Comparison of ENCODE assay signal across 11 cellular contexts in genomic region chr10:3625959-3626751, GRCh38.
A peak's percentile ranks its signal among the peaks of the same experiment; 100 is the strongest.
DNase-seq lines count a peak whose midpoint lies in the region; ATAC-seq and TF ChIP-seq lines count a peak whose summit lies in the region.
"Had no signal": no experiment of that assay in that cellular context is flagged by ENCODE, and none has a peak within 500 bp of the region (broad histone marks: within the 10 kb centered on the region; RNA-seq: fewer than 3 reads in every experiment).

No MANE protein-coding gene starts in this region.

- no peak overlapping the region for H3K27ac Mint-ChIP-seq in activated naive CD4-positive, alpha-beta T cell treated with anti-CD3 and anti-CD28 coated beads, Interleukin-2, amount 50 U/mL, for 72 hours
- H3K27ac Mint-ChIP-seq in GM23338 = no peak overlapping the region

- POLR2A ChIA-PET in HEK293 (lab: Yijun Ruan, JAX) = no interaction called here

- peaks cover 4 to 5% of the 10 kb centered on the region in 2 donors for H3K36me3 Mint-ChIP-seq in activated naive CD4-positive, alpha-beta T cell treated with anti-CD3 and anti-CD28 coated beads, Interleukin-2, amount 50 U/mL, for 72 hours
- H3K36me3 Mint-ChIP-seq in GM23338 (ENCODE audit: low read depth) = peaks cover 15% of the 10 kb centered on the region; the same call in 2 of the 3 replicates

- peaks cover 3 to 11% of the 10 kb centered on the region in 2 donors for H3K9me3 Mint-ChIP-seq in activated naive CD4-positive, alpha-beta T cell treated with anti-CD3 and anti-CD28 coated beads, Interleukin-2, amount 50 U/mL, for 72 hours
- peaks cover 23% of the 10 kb centered on the region for H3K9me3 Mint-ChIP-seq in GM23338

- H2AFZ ChIP-seq in KMS-11 (ENCODE audit: low read depth) (peak overlapping the region; percentile 52; the same call in 1 of the 2 replicates), GM23338 (no peak overlapping the region)

- no peak overlapping the region for H3K4me3 Mint-ChIP-seq in GM23338

- H4K20me1 ChIP-seq in KMS-11 (ENCODE audit: insufficient read depth) = no peaks in the 10 kb centered on the region; the same call in 1 of the 2 replicates
- no peaks in the 10 kb centered on the region for H4K20me1 ChIP-seq in GM23338 (replicated peaks; ENCODE audit: insufficient read depth)

- no peak for TF ChIP-seq CTCF in HEK293 (tag by site-specific recombination; IDR thresholded peaks at IDR 0.05)
- no peak for TF ChIP-seq CTCF in KMS-11 (conservative IDR thresholded peaks at IDR 0.05; ENCODE audit: low read depth, low read length)
- no peak for TF ChIP-seq CTCF in GM23338 (conservative IDR thresholded peaks at IDR 0.05; ENCODE audit: low read depth in 2 of 2)

- ATAC-seq in GM18519 (IDR thresholded peaks at IDR 0.05; ENCODE audit: low FRiP score, unreplicated experiment) = peak; percentile 66
- ATAC-seq in activated naive CD4-positive, alpha-beta T cell treated with anti-CD3 and anti-CD28 coated beads, Interleukin-2, amount 50 U/mL, for 72 hours = no peak
- no peak for ATAC-seq in GM23338
- ATAC-seq: heart right ventricle, upper lobe of right lung had no signal

- peaks cover 6% of the 10 kb centered on the region for H3K27me3 Mint-ChIP-seq in GM23338 (ENCODE audit: insufficient read depth, low read depth, poor library complexity)

- H3K4me1 ChIP-seq in HEK293 (ENCODE audit: control insufficient read depth, insufficient read depth, low read length) (no peaks in the 10 kb centered on the region), KMS-11 (ENCODE audit: low read depth, poor library complexity, severe bottlenecking) (peaks cover 56% of the 10 kb centered on the region), GM23338 (ENCODE audit: insufficient read depth) (peaks cover 26% of the 10 kb centered on the region; the same call in 1 of the 2 replicates)
- H3K4me1 ChIP-seq: upper lobe of right lung had no signal

- H3K27me3 ChIP-seq in KMS-11 (ENCODE audit: insufficient read depth, low read depth) (no peaks in the 10 kb centered on the region), GM23338 (ENCODE audit: insufficient read depth) (no peaks in the 10 kb centered on the region)
- H3K27me3 ChIP-seq: heart right ventricle, upper lobe of right lung had no signal

- no peak overlapping the region for H3K27ac ChIP-seq in HEK293 (ENCODE audit: extremely low read depth, low read depth, low read length)
- H3K27ac ChIP-seq in KMS-11 = peak overlapping the region; percentile 53
- no peak overlapping the region for H3K27ac ChIP-seq in GM23338 (ENCODE audit: low read depth)
- H3K27ac ChIP-seq: heart right ventricle, upper lobe of right lung had no signal

- H3K4me1 Mint-ChIP-seq in GM23338 = peaks cover 34% of the 10 kb centered on the region

- peak; percentile 95 for DNase-seq in iris pigment epithelial cell (ENCODE audit: low read depth)
- no peak for DNase-seq in activated naive CD4-positive, alpha-beta T cell treated with anti-CD3 and anti-CD28 coated beads, Interleukin-2, amount 50 U/mL, for 72 hours (ENCODE audit: low spot score in 2 of 2)
- no peak for DNase-seq in GM23338 (ENCODE audit: low spot score)
- no peak for DNase-seq in activated CD4-positive, CD25-positive, alpha-beta regulatory T cell (lab: John Stamatoyannopoulos, UW)
- no peak for DNase-seq in SKM-1 (lab: John Stamatoyannopoulos, UW; ENCODE audit: unreplicated experiment)
- DNase-seq: heart right ventricle, NCI-H774, upper lobe of right lung had no signal

- H3K4me2 ChIP-seq in KMS-11 = peak overlapping the region; percentile 81
- no peak overlapping the region for H3K4me2 ChIP-seq in GM23338

- H3K9ac ChIP-seq in KMS-11 = 0 out of 2 replicates have a peak overlapping the region, but pooled peaks have one; percentile 11

- CTCF ChIA-PET in HEK293 (lab: Yijun Ruan, JAX) = no interaction called here

- no peaks in the 10 kb centered on the region for H3K79me2 ChIP-seq in KMS-11 (ENCODE audit: insufficient read depth, low read depth)
- H3K79me2 ChIP-seq in GM23338 (replicated peaks; ENCODE audit: insufficient read depth) = no peaks in the 10 kb centered on the region

- H3K9me3 ChIP-seq in HEK293 (ENCODE audit: control insufficient read depth, insufficient read depth, low read depth, low read length) = no peaks in the 10 kb centered on the region
- H3K9me3 ChIP-seq: upper lobe of right lung had no signal

- no peak overlapping the region for H3K4me3 ChIP-seq in HEK293 (ENCODE audit: low read depth, low read length)
- no peak overlapping the region for H3K4me3 ChIP-seq in KMS-11 (IDR thresholded peaks at IDR 0.05; ENCODE audit: insufficient read depth, low read depth, low read length)
- H3K4me3 ChIP-seq in GM23338 = no peak overlapping the region
- H3K4me3 ChIP-seq: heart right ventricle, upper lobe of right lung had no signal

- H3F3A ChIP-seq in GM23338 (replicated peaks; ENCODE audit: low read depth) = no peaks in the 10 kb centered on the region

- H3K36me3 ChIP-seq in HEK293 (ENCODE audit: control insufficient read depth in 2 of 2, insufficient read depth in 1 of 2, low read length in 2 of 2) = no peaks in the 10 kb centered on the region
- no peaks in the 10 kb centered on the region for H3K36me3 ChIP-seq in KMS-11 (ENCODE audit: insufficient read depth)
- H3K36me3 ChIP-seq in GM23338 (ENCODE audit: insufficient read depth) = no peaks in the 10 kb centered on the region
- H3K36me3 ChIP-seq: heart right ventricle, upper lobe of right lung had no signal

- H3K9me2 ChIP-seq in GM23338 (ENCODE audit: insufficient read depth) = peaks cover 21% of the 10 kb centered on the region

TF ChIP-seq in HEK293, 187 proteins besides CTCF, POLR2A, EP300 and RAD21 (continues in another document):
- no peak for TF ChIP-seq BCL11B (tag by site-specific recombination; IDR thresholded peaks at IDR 0.05; ENCODE audit: low read depth)
- TF ChIP-seq ZNF132 (tag by site-specific recombination; IDR thresholded peaks at IDR 0.05; ENCODE audit: borderline replicate concordance) = no peak
- no peak for TF ChIP-seq PRDM4 (tag by site-specific recombination; IDR thresholded peaks at IDR 0.05)
- TF ChIP-seq ZNF175 (tag by site-specific recombination; IDR thresholded peaks at IDR 0.05) = no peak
- TF ChIP-seq SCRT1 (tag by site-specific recombination; IDR thresholded peaks at IDR 0.05; ENCODE audit: borderline replicate concordance) = peak; percentile 76
- no peak for TF ChIP-seq ZNF174 (tag by site-specific recombination; IDR thresholded peaks at IDR 0.05)
- no peak for TF ChIP-seq ZNF341 (tag by site-specific recombination; IDR thresholded peaks at IDR 0.05; ENCODE audit: low read depth)
- TF ChIP-seq SCRT2 (tag by site-specific recombination; IDR thresholded peaks at IDR 0.05) = peak; percentile 92
- no peak for TF ChIP-seq ZNF16 (tag by site-specific recombination; IDR thresholded peaks at IDR 0.05; ENCODE audit: low read depth)
- no peak for TF ChIP-seq ZIC2 (tag by site-specific recombination; IDR thresholded peaks at IDR 0.05)

TF ChIP-seq in GM23338, 12 proteins besides CTCF, POLR2A, EP300 and RAD21 (continues in another document):
- no peak for TF ChIP-seq JUNB (IDR thresholded peaks at IDR 0.05; ENCODE audit: unreplicated experiment)
- no peak for TF ChIP-seq ZNF331 (CRISPR knock-in tag; IDR thresholded peaks at IDR 0.05; ENCODE audit: low read depth)
- TF ChIP-seq NANOG (IDR thresholded peaks at IDR 0.05; ENCODE audit: borderline replicate concordance) = no peak
